ENCODE assay signal across 1 cellular context in the genomic region with DNA sequence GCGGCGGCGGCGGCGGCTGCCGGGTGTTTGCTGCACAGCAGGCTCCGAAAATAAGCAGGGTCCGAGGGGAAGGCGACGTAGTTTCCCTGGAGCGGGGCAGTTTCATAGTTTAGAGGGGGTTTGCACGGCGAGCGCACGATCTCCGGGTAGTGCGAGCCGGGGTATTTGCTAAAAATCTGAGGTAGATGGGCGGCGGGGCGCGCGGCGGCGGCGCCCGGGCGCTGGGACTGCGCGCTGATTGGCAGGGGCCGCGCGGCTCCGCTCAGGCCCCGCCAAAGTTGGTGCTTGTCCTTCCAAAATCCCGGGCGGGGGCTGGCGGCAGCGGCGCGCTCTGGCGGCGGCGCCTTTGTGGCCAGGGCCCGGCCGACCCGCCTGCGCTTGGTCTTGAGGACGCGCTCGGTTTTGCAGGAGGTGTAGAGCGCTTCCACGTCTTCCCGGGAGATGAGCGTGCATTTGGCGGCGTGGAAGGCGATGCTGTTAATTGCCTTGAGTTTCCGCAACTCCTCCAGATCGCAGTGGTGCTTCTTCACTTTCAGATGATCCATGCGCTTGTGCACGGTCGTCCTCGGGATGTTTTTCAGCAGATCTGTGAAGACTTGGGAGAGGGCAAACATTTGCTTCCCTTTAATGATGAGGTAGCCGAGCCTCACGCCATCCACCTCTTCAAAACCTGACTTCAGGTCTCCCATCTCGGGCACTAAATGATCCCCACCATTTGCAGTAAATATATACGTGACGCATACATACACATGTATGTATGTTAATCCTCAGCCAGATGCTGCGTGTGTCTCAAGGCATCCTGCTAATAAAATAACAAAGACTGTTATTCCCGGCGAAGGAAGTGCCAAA.
TF ChIP-seq lines count a peak whose summit lies in the region.

No MANE protein-coding gene starts in this region.

TF ChIP-seq in H1, 55 proteins besides CTCF, POLR2A, EP300 and RAD21:
- TF ChIP-seq MAFK (IDR thresholded peaks at IDR 0.05; ENCODE audit: low read depth, low read length) (no peak), PHF8 (conservative IDR thresholded peaks at IDR 0.05; ENCODE audit: low read depth, low read length) (peak; percentile 47; the same call in 1 of the 2 replicates), SAP30 (IDR thresholded peaks at IDR 0.05; ENCODE audit: insufficient read depth, insufficient replicate concordance, low read length) (peak; percentile 68), KDM4A (IDR thresholded peaks at IDR 0.05; ENCODE audit: low read depth, low read length, severe bottlenecking) (peak; percentile 51), CREB1 (IDR thresholded peaks at IDR 0.05) (no peak), SIN3A (conservative IDR thresholded peaks at IDR 0.05 in 1 of 2, IDR thresholded peaks at IDR 0.05 in 1 of 2; ENCODE audit: low read depth in 1 of 2, low read length in 2 of 2) (peak; percentile 32 to 43; a peak in 1 of 4 replicates), RBBP5 (IDR thresholded peaks at IDR 0.05; ENCODE audit: borderline replicate concordance, low read depth, low read length) (peak; percentile 21; the same call in 1 of the 2 replicates), JUN (IDR thresholded peaks at IDR 0.05; ENCODE audit: low read depth, low read length) (no peak), SUZ12 (IDR thresholded peaks at IDR 0.05; ENCODE audit: low read length) (0 out of 2 replicates have a peak, but pooled peaks have one; percentile 32), ASH2L (IDR thresholded peaks at IDR 0.05; ENCODE audit: low read length) (peak; percentile 85)
